In genomic region chr2:201420442-201421113, GRCh38 we compare ENCODE assay signal across 1 cellular context.
TF ChIP-seq lines count a peak whose summit lies in the region.

No MANE protein-coding gene starts in this region.

TF ChIP-seq in IMR-90, 13 proteins besides CTCF, POLR2A, EP300 and RAD21 (continued from another document):
- TF ChIP-seq, protein P1, sequence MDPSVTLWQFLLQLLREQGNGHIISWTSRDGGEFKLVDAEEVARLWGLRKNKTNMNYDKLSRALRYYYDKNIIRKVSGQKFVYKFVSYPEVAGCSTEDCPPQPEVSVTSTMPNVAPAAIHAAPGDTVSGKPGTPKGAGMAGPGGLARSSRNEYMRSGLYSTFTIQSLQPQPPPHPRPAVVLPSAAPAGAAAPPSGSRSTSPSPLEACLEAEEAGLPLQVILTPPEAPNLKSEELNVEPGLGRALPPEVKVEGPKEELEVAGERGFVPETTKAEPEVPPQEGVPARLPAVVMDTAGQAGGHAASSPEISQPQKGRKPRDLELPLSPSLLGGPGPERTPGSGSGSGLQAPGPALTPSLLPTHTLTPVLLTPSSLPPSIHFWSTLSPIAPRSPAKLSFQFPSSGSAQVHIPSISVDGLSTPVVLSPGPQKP (IDR thresholded peaks at IDR 0.05; ENCODE audit: borderline replicate concordance, low read depth, low read length): no peak
- TF ChIP-seq MAFK (IDR thresholded peaks at IDR 0.05; ENCODE audit: low read depth, low read length): no peak
- no peak for TF ChIP-seq RCOR1 (IDR thresholded peaks at IDR 0.05; ENCODE audit: insufficient replicate concordance, low read length)
- no peak for TF ChIP-seq CEBPB (IDR thresholded peaks at IDR 0.05; ENCODE audit: low read depth, low read length)
- no peak for TF ChIP-seq SMC3 (IDR thresholded peaks at IDR 0.05; ENCODE audit: low read depth, low read length)
